ENCODE assay signal across 28 cellular contexts in genomic region chrX:153340111-153340510, GRCh38. TPM values are rescaled to one million over a fixed set of nuclear protein-coding genes. Genes with fewer than 3 reads are reported as not detected.
"Had no signal": no experiment of that assay in that cellular context is flagged by ENCODE, and none has a peak within 500 bp of the region (broad histone marks: within the 10 kb centered on the region; RNA-seq: fewer than 3 reads in every experiment).

No MANE protein-coding gene starts in this region.

- H3K27ac ChIP-seq: SK-N-MC, VCaP had no signal

- H3K9me3 ChIP-seq: adrenal gland had no signal

- H3K27me3 ChIP-seq: adrenal gland had no signal

- H3K4me3 ChIP-seq: adrenal gland, SK-N-MC had no signal

- ATAC-seq: T-cell had no signal

- H3K27me3 Mint-ChIP-seq: activated naive CD4-positive, alpha-beta T cell treated with anti-CD3 and anti-CD28 coated beads, Interleukin-2, amount 50 U/mL, for 24 hours had no signal

- H3K4me3 Mint-ChIP-seq: activated naive CD4-positive, alpha-beta T cell treated with anti-CD3 and anti-CD28 coated beads, Interleukin-2, amount 50 U/mL, for 24 hours had no signal

- DNase-seq: activated CD4-positive, alpha-beta T cell treated with anti-CD3 and anti-CD28 coated beads, Interleukin-2, amount 50 U/mL, for 48 hours; activated CD4-positive, CD25-positive, alpha-beta regulatory T cell; activated effector memory CD4-positive, alpha-beta T cell treated with Interleukin-2 at 50 U/mL for 16 hours; activated naive CD4-positive, alpha-beta T cell; activated T-cell treated with anti-CD3 and anti-CD28 coated beads for 4 hours; anterior cingulate cortex; cerebellar nuclear complex; Kasumi-1; NCI-H1048; NCI-H146; NCI-H187 treated with DMSO at 0.1 percent for 48 hours; NCI-H2081 treated with DMSO at 0.1 percent for 48 hours; NCI-H2227 treated with DMSO at 0.1 percent for 48 hours; NCI-H446 treated with DMSO at 0.1 percent for 48 hours; NCI-H524 treated with DMSO at 0.1 percent for 48 hours; NCI-H748 treated with DMSO at 0.1 percent for 48 hours; T-cell; T-helper 2 cell; T1000 had no signal

RNA-seq across cellular contexts. Expression of gene PNMA6F, which starts 18.5 kb away (rescaled TPM):
- total RNA-seq: activated CD8-positive, alpha-beta memory T cell treated with anti-CD3 and anti-CD28 coated beads for 36 hours; cardiac septum; M059J; OCI-LY7; RPMI7951; T-cell had no signal
